ENCODE assay signal across 9 cellular contexts in the genomic region with DNA sequence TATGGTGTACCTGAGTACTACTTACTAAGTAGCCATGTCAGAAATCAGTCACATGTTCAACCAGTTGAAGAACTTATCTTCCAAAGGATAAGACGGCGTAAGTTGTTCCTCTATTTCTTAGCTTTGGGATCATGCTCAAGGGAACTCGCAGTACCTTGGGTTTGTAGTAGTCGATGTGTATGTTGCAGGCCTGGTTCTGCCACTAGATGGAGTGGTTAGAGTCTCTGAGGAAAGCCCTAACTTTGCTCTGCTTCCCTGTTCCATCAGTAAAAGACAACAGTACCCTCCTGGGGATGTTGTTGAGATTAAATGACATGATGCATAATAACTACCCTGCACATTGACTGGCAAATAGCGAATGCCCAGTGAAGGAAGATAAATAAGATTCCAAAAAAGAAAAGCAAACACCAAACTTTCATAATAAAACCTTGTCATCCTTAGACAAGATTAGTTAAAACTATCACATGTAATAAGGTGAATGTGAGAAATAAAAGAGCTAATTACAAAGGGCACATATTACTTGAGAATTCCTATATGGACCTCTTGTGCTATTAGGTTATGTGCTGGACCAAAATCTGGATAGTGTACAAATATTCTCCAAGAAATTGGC.
DNase-seq lines count a peak whose midpoint lies in the region; ATAC-seq and TF ChIP-seq lines count a peak whose summit lies in the region.
"Had no signal": no experiment of that assay in that cellular context is flagged by ENCODE, and none has a peak within 500 bp of the region (broad histone marks: within the 10 kb centered on the region; RNA-seq: fewer than 3 reads in every experiment).

No MANE protein-coding gene starts in this region.

- H3K4me1 Mint-ChIP-seq in activated CD4-positive, alpha-beta T cell treated with anti-CD3 and anti-CD28 coated beads, Interleukin-2, amount 10 ng/mL, durations not matched to agents 7 days and 5 days: no peaks in the 10 kb centered on the region

- no peaks in the 10 kb centered on the region for H3K9me3 ChIP-seq in BE2C
- H3K9me3 ChIP-seq in SK-N-MC (ENCODE audit: low read depth, low read length): no peaks in the 10 kb centered on the region

- no peak for ATAC-seq in GM18520 (IDR thresholded peaks at IDR 0.05; ENCODE audit: unreplicated experiment)
- ATAC-seq in activated naive CD4-positive, alpha-beta T cell treated with anti-CD3 and anti-CD28 coated beads, Interleukin-2, amount 50 U/mL, for 72 hours: no peak

- H3K27me3 ChIP-seq in BE2C: no peaks in the 10 kb centered on the region
- no peaks in the 10 kb centered on the region for H3K27me3 ChIP-seq in H7 (ENCODE audit: control insufficient read depth, insufficient read depth, low read length)

- no peaks in the 10 kb centered on the region for H3K4me1 ChIP-seq in BE2C

- H3K36me3 Mint-ChIP-seq in activated naive CD4-positive, alpha-beta T cell treated with anti-CD3 and anti-CD28 coated beads, Interleukin-2, amount 50 U/mL, for 72 hours: no peaks in the 10 kb centered on the region
- no peaks in the 10 kb centered on the region for H3K36me3 Mint-ChIP-seq in activated CD4-positive, alpha-beta T cell treated with anti-CD3 and anti-CD28 coated beads, Interleukin-2, amount 10 ng/mL, durations not matched to agents 7 days and 5 days (ENCODE audit: low read depth)

- DNase-seq in BE2C (no peak), H7 (peak; percentile 61), SK-N-MC (ENCODE audit: low read depth, low spot score) (peak; percentile 12), iPS-NIHi7 (ENCODE audit: extremely low spot score) (peak; percentile 79), HK-2 (ENCODE audit: unreplicated experiment) (no peak)
- DNase-seq in activated naive CD4-positive, alpha-beta T cell treated with anti-CD3 and anti-CD28 coated beads, Interleukin-2, amount 50 U/mL, for 72 hours (ENCODE audit: low spot score in 2 of 2): no peak
- DNase-seq in activated CD4-positive, alpha-beta T cell treated with anti-CD3 and anti-CD28 coated beads, Interleukin-2, amount 10 ng/mL, durations not matched to agents 7 days and 5 days: no peak
- DNase-seq: amniotic stem cell had no signal

- H3K27ac ChIP-seq in SK-N-MC: no peak overlapping the region

- no peak overlapping the region for H3K9ac ChIP-seq in SK-N-MC (ENCODE audit: insufficient read length)

- H3K4me3 ChIP-seq in BE2C (ENCODE audit: low read depth, low read length): no peak overlapping the region
- H3K4me3 ChIP-seq in H7 (ENCODE audit: insufficient read depth, low read depth, low read length): no peak overlapping the region
- no peak overlapping the region for H3K4me3 ChIP-seq in SK-N-MC

- POLR2A ChIA-PET in activated CD4-positive, alpha-beta T cell treated with anti-CD3 and anti-CD28 coated beads, Interleukin-2, amount 10 ng/mL, durations not matched to agents 7 days and 5 days (lab: Charles Lee): no interaction called here

- CTCF ChIA-PET in activated CD4-positive, alpha-beta T cell treated with anti-CD3 and anti-CD28 coated beads, Interleukin-2, amount 10 ng/mL, durations not matched to agents 7 days and 5 days (lab: Charles Lee): no interaction called here

- H3K9me3 Mint-ChIP-seq in activated naive CD4-positive, alpha-beta T cell treated with anti-CD3 and anti-CD28 coated beads, Interleukin-2, amount 50 U/mL, for 72 hours: no peaks in the 10 kb centered on the region
- no peaks in the 10 kb centered on the region for H3K9me3 Mint-ChIP-seq in activated CD4-positive, alpha-beta T cell treated with anti-CD3 and anti-CD28 coated beads, Interleukin-2, amount 10 ng/mL, durations not matched to agents 7 days and 5 days

- peaks cover 3% of the 10 kb centered on the region for H3K27me3 Mint-ChIP-seq in activated CD4-positive, alpha-beta T cell treated with anti-CD3 and anti-CD28 coated beads, Interleukin-2, amount 10 ng/mL, durations not matched to agents 7 days and 5 days

- H3K36me3 ChIP-seq in BE2C: no peaks in the 10 kb centered on the region
- no peaks in the 10 kb centered on the region for H3K36me3 ChIP-seq in H7 (replicated peaks; ENCODE audit: control insufficient read depth, insufficient read depth, low read length)
- no peaks in the 10 kb centered on the region for H3K36me3 ChIP-seq in SK-N-MC (ENCODE audit: insufficient read depth, low read length)

- no peak overlapping the region for H3K4me3 Mint-ChIP-seq in activated CD4-positive, alpha-beta T cell treated with anti-CD3 and anti-CD28 coated beads, Interleukin-2, amount 10 ng/mL, durations not matched to agents 7 days and 5 days

- H3K27ac Mint-ChIP-seq in activated naive CD4-positive, alpha-beta T cell treated with anti-CD3 and anti-CD28 coated beads, Interleukin-2, amount 50 U/mL, for 72 hours: no peak overlapping the region
- H3K27ac Mint-ChIP-seq in activated CD4-positive, alpha-beta T cell treated with anti-CD3 and anti-CD28 coated beads, Interleukin-2, amount 10 ng/mL, durations not matched to agents 7 days and 5 days: no peak overlapping the region

- peak; percentile 39 for TF ChIP-seq CTCF in BE2C (IDR thresholded peaks at IDR 0.05; ENCODE audit: low read depth, low read length)

Comparison
In these comparisons a context has a peak if more than half of its experiments do, and no peak if none do; other contexts are left out.
1. DNase-seq: peak in H7 (single experiment), SK-N-MC (single experiment) and iPS-NIHi7 (single experiment); none in BE2C (single experiment), HK-2 (single experiment), activated naive CD4-positive, alpha-beta T cell treated with anti-CD3 and anti-CD28 coated beads, Interleukin-2, amount 50 U/mL, for 72 hours (0 of 2) and activated CD4-positive, alpha-beta T cell treated with anti-CD3 and anti-CD28 coated beads, Interleukin-2, amount 10 ng/mL, durations not matched to agents 7 days and 5 days (single experiment).